Comparison of ENCODE assay signal across 1 cellular context in genomic region chr1:95685091-95685490, GRCh38.
TF ChIP-seq lines count a peak whose summit lies in the region.

No MANE protein-coding gene starts in this region.

TF ChIP-seq in GM23338, 12 proteins besides CTCF, POLR2A, EP300 and RAD21 (continued from another document):
- TF ChIP-seq ZNF462 (CRISPR knock-in tag; IDR thresholded peaks at IDR 0.05): no peak
- no peak for TF ChIP-seq EZH2phosphoT487 (IDR thresholded peaks at IDR 0.05; ENCODE audit: unreplicated experiment)
